8 cellular contexts compared by ENCODE assay signal in the genomic region with DNA sequence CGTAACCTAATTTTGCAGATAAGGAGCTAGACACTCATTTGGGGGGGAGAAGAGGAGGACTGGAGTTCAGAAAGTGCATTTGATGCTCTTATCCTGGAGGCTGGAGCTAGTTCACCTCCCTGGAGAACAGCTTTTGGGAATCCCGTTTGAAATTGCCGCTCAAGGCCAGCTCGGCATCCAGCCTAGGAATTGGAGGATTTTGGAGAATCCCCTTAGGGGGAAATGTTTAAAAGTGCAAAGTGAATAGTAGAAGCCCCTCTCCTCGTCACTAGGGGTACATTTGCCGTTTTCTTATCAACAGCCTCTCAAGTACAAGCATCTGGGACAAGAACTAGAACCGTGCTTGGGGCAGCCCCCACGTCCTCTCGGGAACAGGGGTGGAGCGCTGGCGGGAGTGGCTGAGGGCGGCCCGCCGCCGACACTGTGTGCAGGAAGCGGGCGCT. TPM values are rescaled to one million over a fixed set of nuclear protein-coding genes. Genes with fewer than 3 reads are reported as not detected.
A peak's percentile ranks its signal among the peaks of the same experiment; 100 is the strongest.
DNase-seq lines count a peak whose midpoint lies in the region; ATAC-seq and TF ChIP-seq lines count a peak whose summit lies in the region.

No MANE protein-coding gene starts in this region.

- peak; percentile 81 for ATAC-seq in Right ventricle myocardium inferior
- ATAC-seq in HG03064 (IDR thresholded peaks at IDR 0.05; ENCODE audit: low read depth, unreplicated experiment), result peak; percentile 19
- ATAC-seq in stimulated activated naive CD8-positive, alpha-beta T cell treated with anti-CD3 and anti-CD28 coated beads, Interleukin-15, amount 100 ng/mL, for 72 hours, result peak; percentile 31

- peak overlapping the region; percentile 90 for H3K9ac ChIP-seq in SK-N-MC (ENCODE audit: insufficient read length)

- no peaks in the 10 kb centered on the region for H3K9me3 Mint-ChIP-seq in stimulated activated naive CD8-positive, alpha-beta T cell treated with anti-CD3 and anti-CD28 coated beads, Interleukin-15, amount 100 ng/mL, for 72 hours

- no peaks in the 10 kb centered on the region for H3K9me3 ChIP-seq in SK-N-MC (ENCODE audit: low read depth, low read length)

- H3K27ac ChIP-seq in SK-N-MC, result peak overlapping the region; percentile 96

- H3K4me3 ChIP-seq in SK-N-MC, result peak overlapping the region; percentile 87
- H3K4me3 ChIP-seq in choroid plexus epithelial cell (ENCODE audit: low read depth, low read length), result peak overlapping the region; percentile 71
- H3K4me3 ChIP-seq in lower leg skin (ENCODE audit: low read depth, poor library complexity, severe bottlenecking), result peak overlapping the region; percentile 12

- peaks cover 35% of the 10 kb centered on the region for H3K4me1 Mint-ChIP-seq in stimulated activated naive CD8-positive, alpha-beta T cell treated with anti-CD3 and anti-CD28 coated beads, Interleukin-15, amount 100 ng/mL, for 72 hours

- intact Hi-C loops in Right ventricle myocardium inferior (cut with DNase I) (loop anchor here (5.0 to 10.0 kb wide), 4 partner anchors 40 to 382 kb away; a partner anchor contains a TSS), cardiac septum (cut with DNase I) (no loop called here), lower leg skin (cut with DNase I; ENCODE audit: low total_unique reads) (no loop called here)

- TF ChIP-seq CTCF in choroid plexus epithelial cell (conservative IDR thresholded peaks at IDR 0.05; ENCODE audit: low read depth, low read length) (no peak), lower leg skin (IDR thresholded peaks at IDR 0.05) (no peak)

- 0 to 1% methylated on average over 17 of the region's 17 CpGs for WGBS in lower leg skin, 2 donors

- no peaks in the 10 kb centered on the region for H3K27me3 Mint-ChIP-seq in stimulated activated naive CD8-positive, alpha-beta T cell treated with anti-CD3 and anti-CD28 coated beads, Interleukin-15, amount 100 ng/mL, for 72 hours

- H3K36me3 ChIP-seq in SK-N-MC (ENCODE audit: insufficient read depth, low read length), result peaks cover 5% of the 10 kb centered on the region; the same call in 1 of the 2 replicates

- peak overlapping the region; percentile 94 to 99 for H3K27ac Mint-ChIP-seq in stimulated activated naive CD8-positive, alpha-beta T cell treated with anti-CD3 and anti-CD28 coated beads, Interleukin-15, amount 100 ng/mL, for 72 hours

- DNase-seq in Right ventricle myocardium inferior (ENCODE audit: missing footprints) (no peak), cardiac septum (ENCODE audit: low spot score) (no peak), SK-N-MC (ENCODE audit: low read depth, low spot score) (peak; percentile 20), choroid plexus epithelial cell (ENCODE audit: low read depth) (no peak), lower leg skin (ENCODE audit: low spot score in 2 of 2) (peak in 1 of 2 donors; percentile 97), GF-D8 (lab: John Stamatoyannopoulos, UW) (no peak)
- DNase-seq in stimulated activated naive CD8-positive, alpha-beta T cell treated with anti-CD3 and anti-CD28 coated beads, Interleukin-15, amount 100 ng/mL, for 72 hours, result no peak

- no peak for TF ChIP-seq POLR2A in lower leg skin (IDR thresholded peaks at IDR 0.05)

- H3K4me3 Mint-ChIP-seq in stimulated activated naive CD8-positive, alpha-beta T cell treated with anti-CD3 and anti-CD28 coated beads, Interleukin-15, amount 100 ng/mL, for 72 hours, result peak overlapping the region; percentile 89 to 97

RNA-seq across cellular contexts. Expression of a gene that starts 1.3 kb away (rescaled TPM):
- 26.3 TPM for total RNA-seq in Right ventricle myocardium inferior
- total RNA-seq in cardiac septum, result 22.5 TPM
- total RNA-seq in lower leg skin, result 10 to 100 TPM; 47.8 to 92.9 (median 65.4) TPM

RNA-seq across cellular contexts. Expression of a gene that starts 6.7 kb away (rescaled TPM):
- total RNA-seq in Right ventricle myocardium inferior (27.6 TPM), cardiac septum (10.1 TPM), lower leg skin (10 to 100 TPM; 20.2 to 72.8 (median 47.3) TPM)

Comparison
In these comparisons a context has a peak if more than half of its experiments do, and no peak if none do; other contexts are left out.
1. ATAC-seq: peak in every context shown above with its lines; median percentile 81 in Right ventricle myocardium inferior; 31 in stimulated activated naive CD8-positive, alpha-beta T cell treated with anti-CD3 and anti-CD28 coated beads, Interleukin-15, amount 100 ng/mL, for 72 hours; 19 in HG03064.
2. H3K4me3 ChIP-seq: peak in every context shown above with its lines; median percentile 87 in SK-N-MC; 71 in choroid plexus epithelial cell; 12 in lower leg skin.